ENCODE assay signal across 1 cellular context in genomic region chr17:4939804-4940624, GRCh38.
TF ChIP-seq lines count a peak whose summit lies in the region.

TSS of gene RNF167 (plus strand) at chr17:4940268. CDS start at chr17:4940910, 642 bp downstream.
TSS of gene SLC25A11 (minus strand) at chr17:4940046. CDS start at chr17:4939910, 136 bp downstream.

TF ChIP-seq in HepG2, 621 proteins besides CTCF, POLR2A, EP300 and RAD21 (continued from another document and continues in another):
- TF ChIP-seq MLXIP (CRISPR knock-in tag; IDR thresholded peaks at IDR 0.05; ENCODE audit: borderline replicate concordance) = no peak
- TF ChIP-seq HMGA1 (CRISPR knock-in tag; conservative IDR thresholded peaks at IDR 0.05) = no peak
- peak; percentile 66; the same call in 1 of the 2 replicates for TF ChIP-seq FOXK2 (IDR thresholded peaks at IDR 0.05)
- peak; percentile 44; the same call in 1 of the 2 replicates for TF ChIP-seq MED1 (CRISPR knock-in tag; IDR thresholded peaks at IDR 0.05)
- peak; percentile 91 for TF ChIP-seq MYPOP (CRISPR knock-in tag; IDR thresholded peaks at IDR 0.05)
- peak; percentile 60; the same call in 1 of the 2 replicates for TF ChIP-seq ZBTB43 (CRISPR knock-in tag; conservative IDR thresholded peaks at IDR 0.05)
- TF ChIP-seq ZBTB2 (CRISPR knock-in tag; IDR thresholded peaks at IDR 0.05; ENCODE audit: low read depth) = peak; percentile 92
- TF ChIP-seq ZBTB37 (CRISPR knock-in tag; IDR thresholded peaks at IDR 0.05) = 0 out of 2 replicates have a peak, but pooled peaks have one; percentile 0
- peak; percentile 59; the same call in 1 of the 2 replicates for TF ChIP-seq RNF2 (conservative IDR thresholded peaks at IDR 0.05; ENCODE audit: low read depth)
- TF ChIP-seq ZNF407 (CRISPR knock-in tag; IDR thresholded peaks at IDR 0.05; ENCODE audit: not compliant biosample characterization) = peak; percentile 19
- peak; percentile 61; the same call in 1 of the 2 replicates for TF ChIP-seq ZFP90 (CRISPR knock-in tag; IDR thresholded peaks at IDR 0.05; ENCODE audit: borderline replicate concordance)
- no peak for TF ChIP-seq SYNCRIP (IDR thresholded peaks at IDR 0.05; ENCODE audit: insufficient read depth, low read depth, low read length)
- no peak; the same call in 1 of the 2 replicates for TF ChIP-seq ZBTB7B (CRISPR knock-in tag; IDR thresholded peaks at IDR 0.05)
- 0 out of 2 replicates have a peak, but pooled peaks have one; percentile 14 for TF ChIP-seq PITX1 (CRISPR knock-in tag; IDR thresholded peaks at IDR 0.05)
- 0 out of 2 replicates have a peak, but pooled peaks have one; percentile 46 for TF ChIP-seq RFX5 (IDR thresholded peaks at IDR 0.05; ENCODE audit: low read depth, low read length)
- TF ChIP-seq SAP130 (CRISPR knock-in tag; IDR thresholded peaks at IDR 0.05; ENCODE audit: low read depth) = peak; percentile 62
- TF ChIP-seq ZNF484 (CRISPR knock-in tag; IDR thresholded peaks at IDR 0.05; ENCODE audit: borderline replicate concordance, low read depth) = no peak
- TF ChIP-seq NFYC (CRISPR knock-in tag; IDR thresholded peaks at IDR 0.05) = peak; percentile 59
- TF ChIP-seq ZBTB14 (CRISPR knock-in tag; IDR thresholded peaks at IDR 0.05) = peak; percentile 100
- TF ChIP-seq YY1 (IDR thresholded peaks at IDR 0.05; ENCODE audit: insufficient read depth, insufficient replicate concordance, low read depth, low read length) = peak; percentile 87
- peak; percentile 16 for TF ChIP-seq SKI (IDR thresholded peaks at IDR 0.05; ENCODE audit: partially characterized antibody)
- TF ChIP-seq ZNF33A (CRISPR knock-in tag; IDR thresholded peaks at IDR 0.05; ENCODE audit: borderline replicate concordance) = no peak
- TF ChIP-seq MXD4 (CRISPR knock-in tag; IDR thresholded peaks at IDR 0.05) = peak; percentile 40
- TF ChIP-seq DZIP1 (CRISPR knock-in tag; IDR thresholded peaks at IDR 0.05) = no peak
- 0 out of 2 replicates have a peak, but pooled peaks have one; percentile 27 for TF ChIP-seq FIP1L1 (IDR thresholded peaks at IDR 0.05; ENCODE audit: borderline replicate concordance, insufficient read depth, low read depth, low read length)
- TF ChIP-seq KDM5A (IDR thresholded peaks at IDR 0.05; ENCODE audit: borderline replicate concordance, low read length) = peak; percentile 94
- TF ChIP-seq NFIB (CRISPR knock-in tag; IDR thresholded peaks at IDR 0.05; ENCODE audit: borderline replicate concordance) = no peak
- TF ChIP-seq NFYB (CRISPR knock-in tag; IDR thresholded peaks at IDR 0.05) = peak; percentile 71
- peak; percentile 84 for TF ChIP-seq ZNF441 (CRISPR knock-in tag; IDR thresholded peaks at IDR 0.05; ENCODE audit: borderline replicate concordance)
- no peak for TF ChIP-seq SMARCE1 (IDR thresholded peaks at IDR 0.05; ENCODE audit: borderline replicate concordance)
- TF ChIP-seq HNRNPK (IDR thresholded peaks at IDR 0.05; ENCODE audit: low read depth, low read length, poor library complexity, severe bottlenecking) = peak; percentile 65
- TF ChIP-seq CCDC6 (CRISPR knock-in tag; IDR thresholded peaks at IDR 0.05) = 0 out of 2 replicates have a peak, but pooled peaks have one; percentile 27
- TF ChIP-seq SP140L (CRISPR knock-in tag; IDR thresholded peaks at IDR 0.05; ENCODE audit: borderline replicate concordance) = 0 out of 2 replicates have a peak, but pooled peaks have one; percentile 47
- TF ChIP-seq PHF21A (CRISPR knock-in tag; IDR thresholded peaks at IDR 0.05) = peak; percentile 46; the same call in 1 of the 2 replicates
- 0 out of 2 replicates have a peak, but pooled peaks have one; percentile 9 for TF ChIP-seq ZNF121 (CRISPR knock-in tag; IDR thresholded peaks at IDR 0.05)
- TF ChIP-seq ATF4 (CRISPR knock-in tag; IDR thresholded peaks at IDR 0.05) = peak in 1 of 2 experiments; percentile 52; a peak in 1 of 4 replicates
